26 cellular contexts compared by ENCODE assay signal in the genomic region with DNA sequence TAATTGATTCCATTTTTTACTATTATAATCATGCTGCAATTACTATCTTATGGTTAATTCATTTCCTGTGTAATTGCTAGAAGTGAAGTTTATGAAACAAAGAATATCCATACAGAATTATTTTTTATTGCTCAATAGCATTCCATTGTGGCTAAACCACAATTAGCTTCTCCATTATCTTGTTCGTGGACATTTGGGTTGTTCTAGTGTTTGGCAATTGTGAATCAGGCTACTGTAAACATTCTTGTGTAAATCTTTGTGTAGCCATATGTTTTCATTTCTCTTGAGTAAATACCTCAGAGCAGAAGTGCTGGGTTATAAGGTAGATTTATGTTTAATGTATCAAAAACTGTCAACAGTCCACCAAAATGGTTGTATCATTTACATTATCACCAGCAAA.
DNase-seq lines count a peak whose midpoint lies in the region; ATAC-seq and TF ChIP-seq lines count a peak whose summit lies in the region.
"Had no signal": no experiment of that assay in that cellular context is flagged by ENCODE, and none has a peak within 500 bp of the region (broad histone marks: within the 10 kb centered on the region; RNA-seq: fewer than 3 reads in every experiment).

No MANE protein-coding gene starts in this region.

- WGBS in IMR-90 (ENCODE audit: extremely low coverage in 2 of 2, insufficient read length in 1 of 2), 2 experiments = no CpG with 5 or more reads among the region's 1 CpG

- H3K27me3 ChIP-seq in IMR-90 (ENCODE audit: control insufficient read depth, insufficient read depth, low read length) (no peaks in the 10 kb centered on the region), Caco-2 (replicated peaks; ENCODE audit: control insufficient read depth, insufficient read depth, low read length) (no peaks in the 10 kb centered on the region)
- H3K27me3 ChIP-seq: SJSA1, testis had no signal

- H3K4ac ChIP-seq in IMR-90 (ENCODE audit: low read depth, low read length) = no peak overlapping the region

- H2BK20ac ChIP-seq in IMR-90 (ENCODE audit: low read depth, low read length) = no peak overlapping the region

- in situ Hi-C loops in IMR-90 (cut with MboI; ENCODE audit: low sequenced_read_pairs) (no loop called here), astrocyte of the cerebellum (cut with HindIII; ENCODE audit: low sequenced_read_pairs) (no loop called here)

- H3K18ac ChIP-seq in IMR-90 (ENCODE audit: low read depth, low read length) = no peak overlapping the region

- H2BK120ac ChIP-seq in IMR-90 (ENCODE audit: low read depth, low read length) = no peak overlapping the region

- no peak overlapping the region for H3K14ac ChIP-seq in IMR-90 (replicated peaks; ENCODE audit: low read depth, low read length)

- ATAC-seq in IMR-90 (ENCODE audit: low read depth) = peak; percentile 49
- ATAC-seq: activated CD8-positive, alpha-beta T cell treated with anti-CD3 and anti-CD28 coated beads, Interleukin-2, amount 10 ng/mL, durations not matched to agents 7 days and 5 days; activated T-cell treated with anti-CD3 and anti-CD28 coated beads, Interleukin-2, amount 50 U/mL, for 4 hours; K562; left ventricle myocardium superior; WTC11 had no signal

- dilution Hi-C loops in IMR-90 (cut with HindIII; ENCODE audit: low sequenced_read_pairs, unreplicated experiment) = no loop called here

- no peak overlapping the region for H3K56ac ChIP-seq in IMR-90 (ENCODE audit: extremely low read depth, insufficient read depth, low read length)

- CTCF ChIA-PET in IMR-90 (lab: Yijun Ruan, JAX) = no interaction called here
- CTCF ChIA-PET in Caco-2 (lab: Charles Lee) = no interaction called here
- CTCF ChIA-PET in activated CD4-positive, alpha-beta memory T cell treated with anti-CD3 and anti-CD28 coated beads, Interleukin-2, amount 10 ng/mL, durations not matched to agents 7 days and 5 days (lab: Charles Lee) = no interaction called here

- H3K9me3 ChIP-seq in IMR-90 (ENCODE audit: control insufficient read depth, insufficient read depth, low read length) (peaks cover 6% of the 10 kb centered on the region), Caco-2 (no peaks in the 10 kb centered on the region)
- H3K9me3 ChIP-seq: SJSA1, testis had no signal

- no peaks in the 10 kb centered on the region for H3K27me3 Mint-ChIP-seq in Caco-2 (ENCODE audit: insufficient read depth, unreplicated experiment)
- H3K27me3 Mint-ChIP-seq in activated CD4-positive, alpha-beta memory T cell treated with anti-CD3 and anti-CD28 coated beads, Interleukin-2, amount 10 ng/mL, durations not matched to agents 7 days and 5 days = no peaks in the 10 kb centered on the region
- H3K27me3 Mint-ChIP-seq: activated naive CD4-positive, alpha-beta T cell treated with anti-CD3 and anti-CD28 coated beads, Interleukin-2, amount 50 U/mL, for 24 hours; brain; CD4-positive, alpha-beta memory T cell; dendritic cell treated with granulocyte-macrophage colony-stimulating factor and Interleukin-4, amounts not matched to agents 40 ng/mL and 50 ng/mL, for 4 days had no signal

- H3K36me3 Mint-ChIP-seq in Caco-2 (ENCODE audit: insufficient read depth, unreplicated experiment) = no peaks in the 10 kb centered on the region
- H3K36me3 Mint-ChIP-seq in activated CD4-positive, alpha-beta memory T cell treated with anti-CD3 and anti-CD28 coated beads, Interleukin-2, amount 10 ng/mL, durations not matched to agents 7 days and 5 days (ENCODE audit: low read depth) = no peaks in the 10 kb centered on the region
- H3K36me3 Mint-ChIP-seq: activated naive CD4-positive, alpha-beta T cell treated with anti-CD3 and anti-CD28 coated beads, Interleukin-2, amount 50 U/mL, for 24 hours; brain; CD4-positive, alpha-beta memory T cell; WTC11 had no signal

- intact Hi-C loops in IMR-90 (cut with micrococcal nuclease) = no loop called here
- intact Hi-C loops in Caco-2 (cut with micrococcal nuclease; ENCODE audit: unreplicated experiment) = no loop called here

- no peak overlapping the region for H2AK5ac ChIP-seq in IMR-90 (ENCODE audit: low read depth, low read length)

- no peak overlapping the region for H3K23ac ChIP-seq in IMR-90 (ENCODE audit: low read depth, low read length)

- H3K4me3 Mint-ChIP-seq in Caco-2 (ENCODE audit: unreplicated experiment) = no peak overlapping the region
- H3K4me3 Mint-ChIP-seq in activated CD4-positive, alpha-beta memory T cell treated with anti-CD3 and anti-CD28 coated beads, Interleukin-2, amount 10 ng/mL, durations not matched to agents 7 days and 5 days = no peak overlapping the region
- H3K4me3 Mint-ChIP-seq: activated CD8-positive, alpha-beta T cell treated with anti-CD3 and anti-CD28 coated beads, Interleukin-2, amount 10 ng/mL, durations not matched to agents 7 days and 5 days; activated naive CD4-positive, alpha-beta T cell treated with anti-CD3 and anti-CD28 coated beads, Interleukin-2, amount 50 U/mL, for 24 hours; activated T-cell treated with anti-CD3 and anti-CD28 coated beads, Interleukin-2, amount 50 U/mL, for 4 hours; brain; CD4-positive, alpha-beta memory T cell; dendritic cell treated with granulocyte-macrophage colony-stimulating factor and Interleukin-4, amounts not matched to agents 40 ng/mL and 50 ng/mL, for 4 days; WTC11 had no signal

- H3K79me1 ChIP-seq in IMR-90 (ENCODE audit: low read depth in 1 of 2, low read length in 2 of 2) = no peaks in the 10 kb centered on the region

- TF ChIP-seq CTCF in AG09309 (IDR thresholded peaks at IDR 0.05; ENCODE audit: control insufficient read depth, insufficient read depth, low read depth, low read length, missing control alignments) = no peak
- no peak for TF ChIP-seq CTCF in IMR-90 (conservative IDR thresholded peaks at IDR 0.05; ENCODE audit: low read depth, low read length)
- no peak for TF ChIP-seq CTCF in astrocyte of the cerebellum (IDR thresholded peaks at IDR 0.05; ENCODE audit: low read depth, low read length, missing control alignments)
- no peak for TF ChIP-seq CTCF in fibroblast of pulmonary artery (IDR thresholded peaks at IDR 0.05; ENCODE audit: low read length, missing control alignments)
- TF ChIP-seq CTCF in Caco-2 (IDR thresholded peaks at IDR 0.05; ENCODE audit: insufficient read depth in 1 of 2, low read depth in 1 of 2, low read length in 1 of 2, severe bottlenecking in 1 of 2, unreplicated experiment in 1 of 2) = no peak

- H2AK9ac ChIP-seq in IMR-90 (replicated peaks; ENCODE audit: low read depth, low read length, poor library complexity) = no peak overlapping the region

- H2AFZ ChIP-seq in IMR-90 (replicated peaks; ENCODE audit: low read length, poor library complexity) = no peak overlapping the region

- H3K4me2 ChIP-seq in IMR-90 (ENCODE audit: low read depth, low read length) = no peak overlapping the region

- H3K4me1 Mint-ChIP-seq in Caco-2 (ENCODE audit: low read depth, unreplicated experiment) = no peaks in the 10 kb centered on the region
- H3K4me1 Mint-ChIP-seq in activated CD4-positive, alpha-beta memory T cell treated with anti-CD3 and anti-CD28 coated beads, Interleukin-2, amount 10 ng/mL, durations not matched to agents 7 days and 5 days = no peaks in the 10 kb centered on the region
- H3K4me1 Mint-ChIP-seq: activated naive CD4-positive, alpha-beta T cell treated with anti-CD3 and anti-CD28 coated beads, Interleukin-2, amount 50 U/mL, for 24 hours; brain; CD4-positive, alpha-beta memory T cell; WTC11 had no signal

- DNase-seq in AG09309 (ENCODE audit: low read depth) (peak; percentile 16), IMR-90 (peak; percentile 72), astrocyte of the cerebellum (ENCODE audit: low read depth) (peak; percentile 13), fibroblast of pulmonary artery (ENCODE audit: low read depth) (peak; percentile 75), Caco-2 (no peak), NCI-H1092 (lab: John Stamatoyannopoulos, UW) (no peak)
- no peak for DNase-seq in activated CD4-positive, CD25-positive, alpha-beta regulatory T cell (lab: John Stamatoyannopoulos, UW)
- no peak for DNase-seq in activated CD4-positive, alpha-beta memory T cell treated with anti-CD3 and anti-CD28 coated beads, Interleukin-2, amount 10 ng/mL, durations not matched to agents 7 days and 5 days
- DNase-seq: activated CD8-positive, alpha-beta T cell treated with anti-CD3 and anti-CD28 coated beads, Interleukin-2, amount 10 ng/mL, durations not matched to agents 7 days and 5 days; activated T-cell treated with anti-CD3 and anti-CD28 coated beads, Interleukin-2, amount 50 U/mL, for 4 hours; CD4-positive, alpha-beta memory T cell; DMS79; glutamatergic neuron; left ventricle myocardium superior; NCI-H1048; NCI-H524 treated with DMSO at 0.1 percent for 48 hours; nucleus accumbens; stimulated activated CD4-positive, alpha-beta T cell treated with anti-CD3 and anti-CD28 coated beads, Interleukin-15, amount 100 ng/mL, for 24 hours; testis had no signal

- no peak overlapping the region for H2BK15ac ChIP-seq in IMR-90 (ENCODE audit: low read depth, low read length)

- no peak overlapping the region for H4K5ac ChIP-seq in IMR-90 (ENCODE audit: low read depth, low read length)

- H3K4me1 ChIP-seq in IMR-90 (ENCODE audit: control insufficient read depth, insufficient read depth, low read length) = no peaks in the 10 kb centered on the region
- H3K4me1 ChIP-seq in Caco-2 = no peaks in the 10 kb centered on the region
- H3K4me1 ChIP-seq: SJSA1, testis had no signal

- POLR2A ChIA-PET in IMR-90 (lab: Charles Lee; ENCODE audit: unreplicated experiment) = no interaction called here
- POLR2A ChIA-PET in Caco-2 (lab: Charles Lee) = no interaction called here
- POLR2A ChIA-PET in activated CD4-positive, alpha-beta memory T cell treated with anti-CD3 and anti-CD28 coated beads, Interleukin-2, amount 10 ng/mL, durations not matched to agents 7 days and 5 days (lab: Charles Lee) = no interaction called here

- no peaks in the 10 kb centered on the region for H4K20me1 ChIP-seq in IMR-90 (ENCODE audit: insufficient read depth, low read length)

- H3K4me3 ChIP-seq in AG09309 (ENCODE audit: control insufficient read depth, low read depth, low read length) (no peak overlapping the region), IMR-90 (ENCODE audit: insufficient read depth, low read depth, low read length) (no peak overlapping the region), astrocyte of the cerebellum (ENCODE audit: low read depth, low read length) (no peak overlapping the region), fibroblast of pulmonary artery (replicated peaks; ENCODE audit: low read depth, low read length) (no peak overlapping the region), Caco-2 (ENCODE audit: low read depth, low read length) (no peak overlapping the region)
- H3K4me3 ChIP-seq: K562, SJSA1, testis had no signal

- H3K27ac ChIP-seq in IMR-90 (ENCODE audit: insufficient read depth, low read length) = no peak overlapping the region
- H3K27ac ChIP-seq: HL-60, SJSA1, testis had no signal

- H3K36me3 ChIP-seq in IMR-90 (ENCODE audit: control insufficient read depth, insufficient read depth, low read length) (no peaks in the 10 kb centered on the region), Caco-2 (ENCODE audit: control insufficient read depth, insufficient read depth, low read length) (no peaks in the 10 kb centered on the region)
- H3K36me3 ChIP-seq: SJSA1 had no signal

- TF ChIP-seq POLR2A in IMR-90 (IDR thresholded peaks at IDR 0.05; ENCODE audit: low read depth, low read length) = no peak

- no peak overlapping the region for H3K27ac Mint-ChIP-seq in Caco-2 (ENCODE audit: unreplicated experiment)
- no peak overlapping the region for H3K27ac Mint-ChIP-seq in activated CD4-positive, alpha-beta memory T cell treated with anti-CD3 and anti-CD28 coated beads, Interleukin-2, amount 10 ng/mL, durations not matched to agents 7 days and 5 days
- H3K27ac Mint-ChIP-seq: activated CD8-positive, alpha-beta T cell treated with anti-CD3 and anti-CD28 coated beads, Interleukin-2, amount 10 ng/mL, durations not matched to agents 7 days and 5 days; activated naive CD4-positive, alpha-beta T cell treated with anti-CD3 and anti-CD28 coated beads, Interleukin-2, amount 50 U/mL, for 24 hours; brain; CD4-positive, alpha-beta memory T cell; dendritic cell treated with granulocyte-macrophage colony-stimulating factor and Interleukin-4, amounts not matched to agents 40 ng/mL and 50 ng/mL, for 4 days; WTC11 had no signal

- no peak overlapping the region for H3K9ac ChIP-seq in IMR-90 (ENCODE audit: low read depth, low read length)

- BruUV-seq in IMR-90 (replicated peaks; lab: Mats Ljungman, UMichigan) (no TSS peak), Caco-2 (replicated peaks; lab: Mats Ljungman, UMichigan) (no TSS peak)

- no peak overlapping the region for H2BK5ac ChIP-seq in IMR-90 (ENCODE audit: low read depth, low read length, poor library complexity, severe bottlenecking)

- no peak overlapping the region for H4K91ac ChIP-seq in IMR-90 (ENCODE audit: insufficient read depth, low read depth, low read length)

- H4K8ac ChIP-seq in IMR-90 (ENCODE audit: low read depth in 2 of 2, low read length in 2 of 2) = no peak overlapping the region

- no peak for TF ChIP-seq RAD21 in IMR-90 (IDR thresholded peaks at IDR 0.05; ENCODE audit: low read length)

- no peaks in the 10 kb centered on the region for H3K9me1 ChIP-seq in IMR-90 (ENCODE audit: insufficient read depth, low read length)

- H3K9me3 Mint-ChIP-seq in Caco-2 (ENCODE audit: unreplicated experiment) = no peaks in the 10 kb centered on the region
- H3K9me3 Mint-ChIP-seq in activated CD4-positive, alpha-beta memory T cell treated with anti-CD3 and anti-CD28 coated beads, Interleukin-2, amount 10 ng/mL, durations not matched to agents 7 days and 5 days = peaks cover 5% of the 10 kb centered on the region
- H3K9me3 Mint-ChIP-seq: activated naive CD4-positive, alpha-beta T cell treated with anti-CD3 and anti-CD28 coated beads, Interleukin-2, amount 50 U/mL, for 24 hours; dendritic cell treated with granulocyte-macrophage colony-stimulating factor and Interleukin-4, amounts not matched to agents 40 ng/mL and 50 ng/mL, for 4 days; WTC11 had no signal

Comparison
In these comparisons a context has a peak if more than half of its experiments do, and no peak if none do; other contexts are left out.
1. DNase-seq: peak in AG09309 (single experiment), IMR-90 (single experiment), astrocyte of the cerebellum (single experiment) and fibroblast of pulmonary artery (single experiment); none in Caco-2 (0 of 2), activated CD4-positive, CD25-positive, alpha-beta regulatory T cell (0 of 4), activated CD4-positive, alpha-beta memory T cell treated with anti-CD3 and anti-CD28 coated beads, Interleukin-2, amount 10 ng/mL, durations not matched to agents 7 days and 5 days (single experiment) and NCI-H1092 (single experiment).